ENCODE assay signal across 15 cellular contexts in the genomic region with DNA sequence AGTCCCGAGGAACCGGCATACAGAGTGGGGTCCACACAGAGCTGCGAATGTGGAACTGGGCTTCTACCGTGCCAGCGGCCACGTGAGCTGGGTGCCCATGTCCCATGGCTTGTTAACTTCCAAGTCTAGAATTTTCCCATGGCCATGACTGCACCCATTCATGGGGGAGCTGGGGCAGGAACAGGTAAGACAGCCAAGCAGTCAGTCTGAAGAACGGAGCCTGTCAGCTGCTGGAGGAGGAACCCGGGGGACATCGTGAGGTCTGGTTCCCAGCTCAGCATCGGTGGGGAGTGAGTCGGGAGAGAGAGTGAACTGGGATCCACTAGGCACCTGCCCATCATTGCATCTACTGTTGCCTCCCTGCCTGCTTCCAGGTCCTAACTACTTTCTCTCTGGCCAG.
DNase-seq lines count a peak whose midpoint lies in the region; ATAC-seq and TF ChIP-seq lines count a peak whose summit lies in the region.
"Had no signal": no experiment of that assay in that cellular context is flagged by ENCODE, and none has a peak within 500 bp of the region (broad histone marks: within the 10 kb centered on the region; RNA-seq: fewer than 3 reads in every experiment).

No MANE protein-coding gene starts in this region.

- H3K27me3 ChIP-seq in right atrium auricular region = no peaks in the 10 kb centered on the region
- no peaks in the 10 kb centered on the region for H3K27me3 ChIP-seq in KMS-11 (ENCODE audit: insufficient read depth, low read depth)

- peak overlapping the region; percentile 94; the same call in 1 of the 2 replicates for H3K4me2 ChIP-seq in KMS-11

- H3K9me3 ChIP-seq in right atrium auricular region (no peaks in the 10 kb centered on the region), T-helper 17 cell (ENCODE audit: control insufficient read depth, low read length, poor library complexity, severe bottlenecking) (no peaks in the 10 kb centered on the region)

- peaks cover 8% of the 10 kb centered on the region for H3K9me3 Mint-ChIP-seq in type B pancreatic cell
- H3K9me3 Mint-ChIP-seq: CD8-positive, alpha-beta T cell had no signal

- H3K79me2 ChIP-seq in KMS-11 (ENCODE audit: insufficient read depth, low read depth) = no peaks in the 10 kb centered on the region

- H3K27me3 Mint-ChIP-seq in T-helper 17 cell (peaks cover 88% of the 10 kb centered on the region), type B pancreatic cell (peaks cover 24% of the 10 kb centered on the region)

- intact Hi-C loops in left ventricle myocardium superior (cut with micrococcal nuclease) = no loop called here

- peaks cover 58% of the 10 kb centered on the region for H3K4me1 Mint-ChIP-seq in T-helper 17 cell
- peaks cover 34% of the 10 kb centered on the region for H3K4me1 Mint-ChIP-seq in type B pancreatic cell (ENCODE audit: unreplicated experiment)

- H3K27ac Mint-ChIP-seq in T-helper 17 cell (no peak overlapping the region), type B pancreatic cell (no peak overlapping the region)
- H3K27ac Mint-ChIP-seq: CD8-positive, alpha-beta T cell had no signal

- H3K4me1 ChIP-seq in right atrium auricular region (peaks cover 0 to 48% of the 10 kb centered on the region in 2 donors), KMS-11 (ENCODE audit: low read depth, poor library complexity, severe bottlenecking) (peaks cover 77% of the 10 kb centered on the region)

- no peaks in the 10 kb centered on the region for H4K20me1 ChIP-seq in KMS-11 (ENCODE audit: insufficient read depth)

- no peak overlapping the region for H2AFZ ChIP-seq in KMS-11 (ENCODE audit: low read depth)

- no peak overlapping the region for H3K4me3 ChIP-seq in right atrium auricular region
- H3K4me3 ChIP-seq in KMS-11 (IDR thresholded peaks at IDR 0.05; ENCODE audit: insufficient read depth, low read depth, low read length) = no peak overlapping the region

- H3K9ac ChIP-seq in KMS-11 = no peak overlapping the region

- no peak for TF ChIP-seq CTCF in right atrium auricular region (IDR thresholded peaks at IDR 0.05)
- no peak for TF ChIP-seq CTCF in KMS-11 (conservative IDR thresholded peaks at IDR 0.05; ENCODE audit: low read depth, low read length)
- TF ChIP-seq CTCF in type B pancreatic cell (conservative IDR thresholded peaks at IDR 0.05) = no peak

- H3K4me3 Mint-ChIP-seq in T-helper 17 cell (peak overlapping the region; percentile 63), type B pancreatic cell (no peak overlapping the region)

- DNase-seq in right atrium auricular region (ENCODE audit: low spot score) (peak; percentile 49), left ventricle myocardium superior (no peak), T-helper 17 cell (no peak), type B pancreatic cell (ENCODE audit: extremely low spot score, unreplicated experiment) (peak; percentile 60), DMS114 treated with DMSO at 0.1 percent for 48 hours (lab: John Stamatoyannopoulos, UW; ENCODE audit: unreplicated experiment) (no peak)
- DNase-seq: DMS153, H7, NCI-H1694, NCI-H2081, NCI-H2171 treated with DMSO at 0.1 percent for 48 hours, NCI-H524 treated with DMSO at 0.1 percent for 48 hours, SHP77 had no signal

- H3K36me3 ChIP-seq in right atrium auricular region (no peaks in the 10 kb centered on the region), KMS-11 (ENCODE audit: insufficient read depth) (no peaks in the 10 kb centered on the region)

- no peak for ATAC-seq in left ventricle myocardium superior
- no peak for ATAC-seq in T-helper 17 cell
- ATAC-seq in HG03108 (IDR thresholded peaks at IDR 0.05; ENCODE audit: unreplicated experiment) = no peak
- ATAC-seq: CD8-positive, alpha-beta T cell had no signal

- H3K27ac ChIP-seq in right atrium auricular region (no peak overlapping the region), KMS-11 (no peak overlapping the region)

- H3K36me3 Mint-ChIP-seq in T-helper 17 cell (ENCODE audit: low read depth) (no peaks in the 10 kb centered on the region), type B pancreatic cell (no peaks in the 10 kb centered on the region)
- H3K36me3 Mint-ChIP-seq: CD8-positive, alpha-beta T cell had no signal

Comparison
In these comparisons a context has a peak if more than half of its experiments do, and no peak if none do; other contexts are left out.
1. DNase-seq: peak in right atrium auricular region (single experiment) and type B pancreatic cell (single experiment); none in left ventricle myocardium superior (single experiment), T-helper 17 cell (0 of 3) and DMS114 treated with DMSO at 0.1 percent for 48 hours (single experiment).